In the genomic region with DNA sequence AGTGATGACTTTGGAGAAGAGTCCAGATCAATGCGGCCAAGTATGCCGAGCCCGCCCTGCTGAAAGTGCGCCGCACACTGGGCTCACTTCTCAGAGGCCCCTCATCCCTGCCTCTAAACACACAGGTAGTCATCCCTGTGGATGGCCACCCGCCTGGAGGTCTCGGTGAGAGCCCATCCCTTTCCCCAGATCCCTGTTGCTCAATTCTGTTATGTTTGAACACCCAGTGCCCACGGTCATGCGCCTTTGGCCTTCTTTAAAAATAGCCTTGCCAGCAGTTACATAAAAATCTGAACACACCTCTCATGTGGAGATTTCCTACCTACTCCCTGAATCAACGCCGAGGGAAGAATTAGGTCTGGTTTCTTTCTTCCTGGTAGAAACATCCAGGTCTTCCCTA, we compare ENCODE assay signal across 22 cellular contexts. TPM values are rescaled to one million over a fixed set of nuclear protein-coding genes. Genes with fewer than 3 reads are reported as not detected.
DNase-seq lines count a peak whose midpoint lies in the region; ATAC-seq and TF ChIP-seq lines count a peak whose summit lies in the region.
"Had no signal": no experiment of that assay in that cellular context is flagged by ENCODE, and none has a peak within 500 bp of the region (broad histone marks: within the 10 kb centered on the region; RNA-seq: fewer than 3 reads in every experiment).

No MANE protein-coding gene starts in this region.

- H3K27me3 ChIP-seq in adrenal gland: no peaks in the 10 kb centered on the region
- H3K27me3 ChIP-seq in cardiac muscle cell: no peaks in the 10 kb centered on the region
- H3K27me3 ChIP-seq in lower lobe of right lung (ENCODE audit: low read depth): no peaks in the 10 kb centered on the region
- H3K27me3 ChIP-seq: MG63, neutrophil, testis had no signal

- peak overlapping the region; percentile 50 for H3K27ac Mint-ChIP-seq in type B pancreatic cell
- H3K27ac Mint-ChIP-seq: B cell had no signal

- intact Hi-C loops in adrenal gland (cut with DNase I) (no loop called here), lower lobe of right lung (cut with DNase I) (no loop called here)

- H3K36me3 ChIP-seq in adrenal gland (replicated peaks in 1 of 2) (peaks cover 0 to 29% of the 10 kb centered on the region in 2 donors), cardiac muscle cell (peaks cover 27% of the 10 kb centered on the region), lower lobe of right lung (peaks cover 31% of the 10 kb centered on the region)

- DNase-seq in adrenal gland (peak in 1 of 7 donors; percentile 55), cardiac muscle cell (ENCODE audit: low read depth in 1 of 2, low spot score in 1 of 2) (no peak), lower lobe of right lung (no peak), type B pancreatic cell (ENCODE audit: extremely low spot score, unreplicated experiment) (no peak), NCI-H1092 treated with DMSO at 0.1 percent for 48 hours (lab: John Stamatoyannopoulos, UW) (no peak), NCI-H2081 treated with DMSO at 0.1 percent for 48 hours (lab: John Stamatoyannopoulos, UW) (no peak)
- DNase-seq: activated CD4-positive, alpha-beta T cell treated with anti-CD3 and anti-CD28 coated beads, Interleukin-2, amount 10 ng/mL, durations not matched to agents 24 days and 14 days; activated naive CD4-positive, alpha-beta T cell treated with anti-CD3 and anti-CD28 coated beads, Interleukin-2, amount 50 U/mL, for 16 hours; DMS 273 treated with DMSO at 0.1 percent for 48 hours; foreskin fibroblast; MG63; NCI-H1930; NCI-H510A; stimulated activated CD4-positive, alpha-beta T cell treated with anti-CD3 and anti-CD28 coated beads, Interleukin-4, amount 100 ng/mL, for 1 hour; T-helper 9 cell; testis had no signal

- ATAC-seq in lower lobe of right lung (peak; percentile 65 to 74), HG02623 (IDR thresholded peaks at IDR 0.05; ENCODE audit: unreplicated experiment) (no peak)

- WGBS in adrenal gland, 4 donors: 64 to 74% (median 68%) methylated on average over 8 to 11 of the region's 11 CpGs

- no peak for TF ChIP-seq CTCF in adrenal gland (IDR thresholded peaks at IDR 0.05)
- no peak for TF ChIP-seq CTCF in cardiac muscle cell (IDR thresholded peaks at IDR 0.05; ENCODE audit: low read depth, low read length)
- TF ChIP-seq CTCF in lower lobe of right lung (IDR thresholded peaks at IDR 0.05): no peak
- no peak for TF ChIP-seq CTCF in type B pancreatic cell (conservative IDR thresholded peaks at IDR 0.05)

- no peaks in the 10 kb centered on the region for H3K9me3 ChIP-seq in adrenal gland (replicated peaks in 1 of 3)
- no peaks in the 10 kb centered on the region for H3K9me3 ChIP-seq in cardiac muscle cell (ENCODE audit: low read depth)
- no peaks in the 10 kb centered on the region for H3K9me3 ChIP-seq in lower lobe of right lung
- H3K9me3 ChIP-seq: MG63, neutrophil, testis had no signal

- H3K27me3 Mint-ChIP-seq in type B pancreatic cell: no peaks in the 10 kb centered on the region
- H3K27me3 Mint-ChIP-seq: activated CD4-positive, alpha-beta T cell treated with anti-CD3 and anti-CD28 coated beads, Interleukin-2, amount 10 ng/mL, durations not matched to agents 24 days and 14 days; B cell; central memory CD8-positive, alpha-beta T cell had no signal

- H3K27ac ChIP-seq in adrenal gland (peak overlapping the region in 3 of 5 donors; percentile 37 to 71 (median 43)), cardiac muscle cell (peak overlapping the region; percentile 62), lower lobe of right lung (peak overlapping the region; percentile 5)
- H3K27ac ChIP-seq: neutrophil, testis had no signal

- H3K4me3 ChIP-seq in adrenal gland: no peak overlapping the region
- H3K4me3 ChIP-seq in cardiac muscle cell: no peak overlapping the region
- no peak overlapping the region for H3K4me3 ChIP-seq in lower lobe of right lung
- H3K4me3 ChIP-seq: MG63, testis had no signal

- H3K9me3 Mint-ChIP-seq in type B pancreatic cell: no peaks in the 10 kb centered on the region
- H3K9me3 Mint-ChIP-seq: activated CD4-positive, alpha-beta T cell treated with anti-CD3 and anti-CD28 coated beads, Interleukin-2, amount 10 ng/mL, durations not matched to agents 24 days and 14 days; central memory CD8-positive, alpha-beta T cell had no signal

- H3K4me3 Mint-ChIP-seq in type B pancreatic cell: no peak overlapping the region
- H3K4me3 Mint-ChIP-seq: activated CD4-positive, alpha-beta T cell treated with anti-CD3 and anti-CD28 coated beads, Interleukin-2, amount 10 ng/mL, durations not matched to agents 24 days and 14 days; B cell; central memory CD8-positive, alpha-beta T cell had no signal

- TF ChIP-seq POLR2A in adrenal gland (IDR thresholded peaks at IDR 0.05): no peak

- H3K36me3 Mint-ChIP-seq in type B pancreatic cell: peaks cover 17% of the 10 kb centered on the region

- H3K4me1 Mint-ChIP-seq in type B pancreatic cell (ENCODE audit: unreplicated experiment): peaks cover 29% of the 10 kb centered on the region

- H3K4me1 ChIP-seq in adrenal gland (replicated peaks in 1 of 2) (peaks cover 4 to 27% of the 10 kb centered on the region in 2 donors), cardiac muscle cell (ENCODE audit: low read depth) (peaks cover 26% of the 10 kb centered on the region), lower lobe of right lung (peaks cover 28% of the 10 kb centered on the region)
- H3K4me1 ChIP-seq: testis had no signal

RNA-seq across cellular contexts. Expression of a gene that starts 11.9 kb away (rescaled TPM):
- total RNA-seq in adrenal gland: 10 to 100 TPM; 16.8 to 78.9 (median 67.5) TPM
- polyA plus RNA-seq in adrenal gland: 10 to 100 TPM; 12.8 to 53.5 (median 15.9) TPM
- total RNA-seq in cardiac muscle cell: 62.2 and 66.5 TPM in 2 replicates
- polyA plus RNA-seq in cardiac muscle cell: 104 and 137 TPM in 2 replicates
- total RNA-seq in lower lobe of right lung: 66.3 TPM
- total RNA-seq in type B pancreatic cell (ENCODE audit: low replicate concordance): 92.1 and 124 TPM in 2 replicates

RNA-seq across cellular contexts. Expression of a gene that starts 50.1 kb away (rescaled TPM):
- 10 to 100 TPM; 50.6 to 88.2 (median 60.8) TPM for total RNA-seq in adrenal gland
- 100 to 1,000 TPM in 2 of 3 donors, 10 to 100 TPM in 1; 58.3 to 218 (median 183) TPM for polyA plus RNA-seq in adrenal gland
- 77.9 and 92.4 TPM in 2 replicates for total RNA-seq in cardiac muscle cell
- 52.0 and 52.5 TPM in 2 replicates for polyA plus RNA-seq in cardiac muscle cell
- total RNA-seq in lower lobe of right lung: 45.2 TPM
- total RNA-seq in type B pancreatic cell (ENCODE audit: low replicate concordance): 73.7 and 80.4 TPM in 2 replicates

RNA-seq across cellular contexts. Expression of a gene that starts 59.0 kb away (rescaled TPM):
- total RNA-seq in adrenal gland (under 1 TPM in 1 of 8 donors, not detected in 7; 0.78 TPM), cardiac muscle cell (not detected in 2 replicates), lower lobe of right lung (not detected), type B pancreatic cell (ENCODE audit: low replicate concordance) (1.4 and 5.6 TPM in 2 replicates)
- polyA plus RNA-seq in adrenal gland (not detected), cardiac muscle cell (not detected in 2 replicates)
- total RNA-seq: activated CD4-positive, alpha-beta T cell treated with anti-CD3 and anti-CD28 coated beads, Interleukin-2, amount 10 ng/mL, durations not matched to agents 24 days and 14 days; B cell; H4; SK-MEL-5 had no signal

Comparison
In these comparisons a context has a peak if more than half of its experiments do, and no peak if none do; other contexts are left out.
1. H3K27ac ChIP-seq: peak in every context shown above with its lines; median percentile 62 in cardiac muscle cell; 43 in adrenal gland; 5 in lower lobe of right lung.